In the genomic region with DNA sequence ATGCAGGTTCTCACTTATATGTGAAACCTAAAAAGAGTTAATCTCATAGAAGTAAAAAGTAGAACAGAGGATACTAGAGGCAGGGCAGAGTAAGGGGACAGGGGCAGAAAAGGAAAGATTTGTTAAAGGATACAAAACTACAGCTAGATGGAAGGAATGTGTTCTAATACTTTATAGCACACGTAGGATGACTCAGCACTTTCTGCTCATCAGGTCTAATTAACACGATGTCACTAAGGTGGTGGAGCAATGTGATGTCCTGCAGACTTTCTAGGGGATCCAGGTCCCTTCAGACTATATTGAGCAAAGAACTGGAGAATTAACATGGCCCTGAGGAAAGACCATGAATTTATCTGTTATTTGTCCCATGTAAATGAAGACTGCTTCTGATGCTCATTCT, we compare ENCODE assay signal across 14 cellular contexts.
"Had no signal": no experiment of that assay in that cellular context is flagged by ENCODE, and none has a peak within 500 bp of the region (broad histone marks: within the 10 kb centered on the region; RNA-seq: fewer than 3 reads in every experiment).

No MANE protein-coding gene starts in this region.

- H3K36me3 ChIP-seq: gastroesophageal sphincter, stomach, thoracic aorta had no signal

- H2AFZ ChIP-seq: hepatocyte, parathyroid adenoma had no signal

- H3K27ac ChIP-seq: coronary artery, gastroesophageal sphincter, hepatocyte, parathyroid adenoma, stomach, thoracic aorta had no signal

- ATAC-seq: gastroesophageal sphincter had no signal

- H3K9me3 ChIP-seq: thoracic aorta had no signal

- H3K27ac Mint-ChIP-seq: activated CD4-positive, alpha-beta memory T cell treated with anti-CD3 and anti-CD28 coated beads for 36 hours; mesothelial cell of epicardium had no signal

- H3K27me3 ChIP-seq: gastroesophageal sphincter, hepatocyte, stomach had no signal

- H3K9ac ChIP-seq: parathyroid adenoma had no signal

- DNase-seq: activated CD4-positive, alpha-beta memory T cell treated with anti-CD3 and anti-CD28 coated beads for 36 hours; activated gamma-delta T cell; activated T-cell treated with anti-CD3 and anti-CD28 coated beads, Interleukin-2, amount 50 U/mL, for 48 hours; effector CD4-positive, alpha-beta T cell; kidney; stimulated activated CD4-positive, alpha-beta T cell treated with anti-CD3 and anti-CD28 coated beads, Interleukin-4, amount 100 ng/mL, for 4 hours; stomach; T1000 had no signal

- H3K4me3 ChIP-seq: coronary artery, gastroesophageal sphincter, hepatocyte, stomach, thoracic aorta had no signal

- H3K4me2 ChIP-seq: hepatocyte had no signal

- H3K36me3 Mint-ChIP-seq: activated CD4-positive, alpha-beta memory T cell treated with anti-CD3 and anti-CD28 coated beads for 36 hours; mesothelial cell of epicardium had no signal

- H3K9me3 Mint-ChIP-seq: mesothelial cell of epicardium had no signal

- H3K4me3 Mint-ChIP-seq: activated CD4-positive, alpha-beta memory T cell treated with anti-CD3 and anti-CD28 coated beads for 36 hours; mesothelial cell of epicardium had no signal

- H3K4me1 Mint-ChIP-seq: mesothelial cell of epicardium had no signal

- H3K4me1 ChIP-seq: parathyroid adenoma had no signal
